8 cellular contexts compared by ENCODE assay signal in genomic region chr16:67719778-67720144, GRCh38. TPM values are rescaled to one million over a fixed set of nuclear protein-coding genes. Genes with fewer than 3 reads are reported as not detected.
DNase-seq lines count a peak whose midpoint lies in the region; TF ChIP-seq lines count a peak whose summit lies in the region.

No MANE protein-coding gene starts in this region.

- H3K27ac ChIP-seq in substantia nigra (ENCODE audit: low read depth, low read length, poor library complexity, severe bottlenecking), result peak overlapping the region; percentile 91

- peak overlapping the region; percentile 91 for H3K4me3 ChIP-seq in AG10803 (ENCODE audit: low read length)

- in situ Hi-C loops in GM13977 (cut with MboI; ENCODE audit: low pct_unique_long_range_greater_than_20kb, low sequenced_read_pairs, unreplicated experiment), result no loop called here

- DNase-seq in AG10803 (ENCODE audit: low read depth) (peak; percentile 68), GM13977 (ENCODE audit: low spot score) (peak; percentile 46), HuH-7.5 (ENCODE audit: low spot score) (peak; percentile 68), epidermal melanocyte (ENCODE audit: insufficient read length, low spot score) (peak; percentile 81), lung microvascular endothelial cell (ENCODE audit: low read depth in 2 of 2) (peak; percentile 49 to 50), substantia nigra (lab: John Stamatoyannopoulos, UW) (peak in 38 of 49 donors; percentile 8 to 75 (median 32))
- DNase-seq in activated CD4-positive, CD25-positive, alpha-beta regulatory T cell treated with anti-CD3 and anti-CD28 coated beads, Interleukin-2, amount 50 U/mL, for 72 hours, result peak; percentile 36
- DNase-seq in central memory CD4-positive, alpha-beta T cell, result no peak

- TF ChIP-seq CTCF in AG10803 (conservative IDR thresholded peaks at IDR 0.05; ENCODE audit: low read length) (no peak), GM13977 (IDR thresholded peaks at IDR 0.05; ENCODE audit: extremely low read depth, insufficient read depth, missing control alignments) (no peak)

RNA-seq across cellular contexts. Expression of gene GFOD2, which starts 0.6 kb away (rescaled TPM):
- 39.9 and 68.8 TPM in 2 replicates for total RNA-seq in lung microvascular endothelial cell

RNA-seq across cellular contexts. Expression of gene C16orf86, which starts 53.1 kb away (rescaled TPM):
- 2.6 and 2.8 TPM in 2 replicates for total RNA-seq in lung microvascular endothelial cell

RNA-seq across cellular contexts. Expression of gene ENKD1, which starts 53.2 kb away (rescaled TPM):
- total RNA-seq in lung microvascular endothelial cell, result 7.0 and 8.5 TPM in 2 replicates

RNA-seq across cellular contexts. Expression of gene PARD6A, which starts 59.0 kb away (rescaled TPM):
- total RNA-seq in lung microvascular endothelial cell, result 2.6 and 4.8 TPM in 2 replicates

RNA-seq across cellular contexts. Expression of gene ACD, which starts 59.7 kb away (rescaled TPM):
- 8.3 and 10.5 TPM in 2 replicates for total RNA-seq in lung microvascular endothelial cell
